Comparison of ENCODE assay signal across 10 cellular contexts in genomic region chr17:19064378-19064777, GRCh38. TPM values are rescaled to one million over a fixed set of nuclear protein-coding genes. Genes with fewer than 3 reads are reported as not detected.
A peak's percentile ranks its signal among the peaks of the same experiment; 100 is the strongest.
DNase-seq lines count a peak whose midpoint lies in the region; ATAC-seq, FAIRE-seq and TF ChIP-seq lines count a peak whose summit lies in the region.
"Not testable (repeated sequence)": the region's sequence is repeated elsewhere in the genome, so short reads cannot be mapped to it uniquely, and the experiment has no call there.
"Had no signal": no experiment of that assay in that cellular context is flagged by ENCODE, and none has a peak within 500 bp of the region (broad histone marks: within the 10 kb centered on the region; RNA-seq: fewer than 3 reads in every experiment).

No MANE protein-coding gene starts in this region.

- FAIRE-seq in K562 (lab: Jason Lieb, UNC) = not testable (repeated sequence)

- H3K9me3 Mint-ChIP-seq in naive thymus-derived CD4-positive, alpha-beta T cell = not testable (repeated sequence)

- not testable (repeated sequence) for H4K20me1 ChIP-seq in K562 (replicated peaks; ENCODE audit: control insufficient read depth, insufficient read depth, low read length)

- TF ChIP-seq EP300 in K562 (IDR thresholded peaks at IDR 0.05; ENCODE audit: low read length) = not testable (repeated sequence)

- not testable (repeated sequence) for H3K9me3 ChIP-seq in T-helper 17 cell (ENCODE audit: control insufficient read depth, low read length, poor library complexity, severe bottlenecking); K562 (replicated peaks; ENCODE audit: control insufficient read depth, insufficient read depth, low read depth, low read length); naive thymus-derived CD4-positive, alpha-beta T cell (ENCODE audit: control insufficient read depth in 2 of 3, low read length in 3 of 3)

- CTCF ChIA-PET in K562 (lab: Yijun Ruan, JAX; ENCODE audit: low intra/inter-chr PET ratio); naive thymus-derived CD4-positive, alpha-beta T cell (lab: Charles Lee): not testable (repeated sequence)

- WGBS in K562 (ENCODE audit: insufficient coverage, low coverage, missing lambda C conversion rate) = no CpG with 5 or more reads among the region's 17 CpGs

- H3K27ac Mint-ChIP-seq in T-helper 17 cell = not testable (repeated sequence)
- H3K27ac Mint-ChIP-seq in naive thymus-derived CD4-positive, alpha-beta T cell = peak overlapping the region in 1 of 9 donors; percentile 60

- not testable (repeated sequence) for TF ChIP-seq RAD21 in K562 (CRISPR knock-in tag; conservative IDR thresholded peaks at IDR 0.05 in 1 of 2, IDR thresholded peaks at IDR 0.05 in 1 of 2)

- BruUV-seq in K562 (replicated peaks; lab: Mats Ljungman, UMichigan) = not testable (repeated sequence)

- H3K27ac ChIP-seq in K562 (ENCODE audit: extremely low read depth, low read depth, low read length); naive thymus-derived CD4-positive, alpha-beta T cell (ENCODE audit: low read depth, low read length): not testable (repeated sequence)

- H3K27me3 Mint-ChIP-seq in T-helper 17 cell; naive thymus-derived CD4-positive, alpha-beta T cell: not testable (repeated sequence)

- H3K36me3 Mint-ChIP-seq in T-helper 17 cell (ENCODE audit: low read depth); naive thymus-derived CD4-positive, alpha-beta T cell: not testable (repeated sequence)

- not testable (repeated sequence) for H3K79me2 ChIP-seq in K562 (ENCODE audit: control insufficient read depth, insufficient read depth, low read length)

- H3K9me1 ChIP-seq in K562 (ENCODE audit: control insufficient read depth, insufficient read depth, low read length) = not testable (repeated sequence)

- H3K9ac ChIP-seq in K562 (ENCODE audit: insufficient read depth in 1 of 2, low read depth in 2 of 2, low read length in 2 of 2) = not testable (repeated sequence)

- H3K4me1 Mint-ChIP-seq in T-helper 17 cell; naive thymus-derived CD4-positive, alpha-beta T cell: not testable (repeated sequence)

- H3K4me2 ChIP-seq in K562 (ENCODE audit: insufficient read depth, low read length) = not testable (repeated sequence)

- H2AFZ ChIP-seq in K562 (ENCODE audit: low read depth, low read length) = not testable (repeated sequence)

- DNase-seq in HK-2 (ENCODE audit: unreplicated experiment) (peak; percentile 21), cardiac septum (ENCODE audit: low spot score) (peak; percentile 31)
- not testable (repeated sequence) for DNase-seq in T-helper 17 cell; K562 (ENCODE audit: extremely low read depth in 1 of 4, low spot score in 3 of 4)
- peak; percentile 17 to 19 for DNase-seq in activated T-cell treated with anti-CD3 and anti-CD28 coated beads, Interleukin-2, amount 50 U/mL, for 48 hours
- peak in 1 of 9 donors; percentile 7 for DNase-seq in naive thymus-derived CD4-positive, alpha-beta T cell
- DNase-seq in stimulated activated CD4-positive, alpha-beta T cell treated with anti-CD3 and anti-CD28 coated beads, Interleukin-4, amount 100 ng/mL, for 1 hour = peak; percentile 4

- peak overlapping the region; percentile 39 for H3K4me3 Mint-ChIP-seq in T-helper 17 cell
- H3K4me3 Mint-ChIP-seq in naive thymus-derived CD4-positive, alpha-beta T cell = peak overlapping the region in 6 of 10 donors; percentile 34 to 55 (median 50)

- POLR2A ChIA-PET in K562 (lab: Yijun Ruan, JAX); naive thymus-derived CD4-positive, alpha-beta T cell (lab: Charles Lee): not testable (repeated sequence)

- H3K36me3 ChIP-seq in K562 (ENCODE audit: control insufficient read depth, insufficient read depth, low read length); naive thymus-derived CD4-positive, alpha-beta T cell (ENCODE audit: control insufficient read depth in 2 of 3, insufficient read depth in 3 of 3, low read length in 3 of 3): not testable (repeated sequence)

- not testable (repeated sequence) for TF ChIP-seq POLR2A in K562 (conservative IDR thresholded peaks at IDR 0.05)

- not testable (repeated sequence) for H3K4me1 ChIP-seq in K562 (replicated peaks in 1 of 2; ENCODE audit: control insufficient read depth in 2 of 2, insufficient read depth in 2 of 2, low read length in 2 of 2); naive thymus-derived CD4-positive, alpha-beta T cell (ENCODE audit: control insufficient read depth in 2 of 2, insufficient read depth in 2 of 2, low read length in 2 of 2)

- TF ChIP-seq CTCF in K562 (IDR thresholded peaks at IDR 0.05 in 2 of 3, conservative IDR thresholded peaks at IDR 0.05 in 1 of 3; ENCODE audit: insufficient read depth in 2 of 3, low read depth in 1 of 3, low read length in 3 of 3) = not testable (repeated sequence)

- not testable (repeated sequence) for H3K27me3 ChIP-seq in K562 (ENCODE audit: control insufficient read depth in 2 of 2, insufficient read depth in 2 of 2, low read length in 2 of 2); naive thymus-derived CD4-positive, alpha-beta T cell (ENCODE audit: control insufficient read depth in 2 of 2, insufficient read depth in 2 of 2, low read length in 2 of 2)

- not testable (repeated sequence) for ATAC-seq in T-helper 17 cell; K562; naive thymus-derived CD4-positive, alpha-beta T cell

- not testable (repeated sequence) for H3K4me3 ChIP-seq in K562; naive thymus-derived CD4-positive, alpha-beta T cell (ENCODE audit: low read length)

- in situ Hi-C loops in K562 (cut with MboI) = not testable (repeated sequence)

- intact Hi-C loops in K562 (cut with micrococcal nuclease); cardiac septum (cut with DNase I); naive thymus-derived CD4-positive, alpha-beta T cell (cut with micrococcal nuclease): not testable (repeated sequence)

RNA-seq across cellular contexts. Expression of gene GRAP, which starts 17.6 kb away (rescaled TPM):
- 10 to 100 TPM; 23.8 to 26.7 TPM for total RNA-seq in T-helper 17 cell
- total RNA-seq in K562 (2011; cell fraction: chromatin; rRNA removed; ENCODE audit: low replicate concordance) = not detected in 2 replicates
- 0.17 and 0.79 TPM in 2 replicates for total RNA-seq in K562 (2011; cell fraction: nucleolus; rRNA removed)
- total RNA-seq in K562 (2011; cell fraction: nucleoplasm; rRNA removed) = not detected in 2 replicates
- not detected in 2 replicates for total RNA-seq in K562 (2014; rRNA removed)
- not detected in 2 replicates for total RNA-seq in K562 (2014; rRNA removed; fragmentation: Illumina TruSeq; extraction: Trizol)
- 0.11 TPM in 1 of 2 replicates, not detected in the other for total RNA-seq in K562 (2015; rRNA removed; fragmentation: Illumina TruSeq; extraction: Trizol)
- total RNA-seq in K562 (2021) = 0.07 and 0.27 TPM in 2 replicates
- polyA plus RNA-seq in K562 (2011; rRNA removed) = 0.05 and 0.07 TPM in 2 replicates
- 0.04 and 0.07 TPM in 2 replicates for polyA plus RNA-seq in K562 (2011; cell fraction: cytosol; rRNA removed)
- 0.37 TPM in 1 of 2 replicates, not detected in the other for polyA plus RNA-seq in K562 (2011; cell fraction: nucleus; rRNA removed)
- polyA plus RNA-seq in K562 (2012) = 0.29 TPM in 1 of 2 replicates, not detected in the other
- polyA plus RNA-seq in K562 (2014; fragmentation: Illumina TruSeq; extraction: Trizol) = not detected in 2 replicates
- not detected for polyA plus RNA-seq in K562 (2014; fragmentation: Nextera tagmentation; extraction: Ambion mirVana)
- 0.41 TPM in 1 of 2 replicates, not detected in the other for polyA plus RNA-seq in K562 (2014; rRNA removed)
- not detected in 2 replicates for polyA minus RNA-seq in K562 (2011; rRNA and poly(A)+ RNA removed)
- not detected in 2 replicates for polyA minus RNA-seq in K562 (2011; cell fraction: cytosol; rRNA and poly(A)+ RNA removed)
- 0.27 TPM in 1 of 2 replicates, not detected in the other for polyA minus RNA-seq in K562 (2011; cell fraction: nucleus; rRNA and poly(A)+ RNA removed)
- 2.9 TPM for total RNA-seq in cardiac septum
- 10 to 100 TPM; 31.9 to 85.5 (median 45.6) TPM for total RNA-seq in naive thymus-derived CD4-positive, alpha-beta T cell
- polyA plus RNA-seq in naive thymus-derived CD4-positive, alpha-beta T cell = 100 to 1,000 TPM in 1 of 2 donors, 10 to 100 TPM in 1; 97.6 to 162 TPM
- total RNA-seq: mammary epithelial cell, myocyte, osteocyte had no signal
- polyA plus RNA-seq: mammary epithelial cell had no signal

RNA-seq across cellular contexts. Expression of gene FAM83G, which starts 59.8 kb away (rescaled TPM):
- total RNA-seq in T-helper 17 cell (1 to 10 TPM; 7.8 to 7.9 TPM), K562 (2014; rRNA removed) (7.6 and 12.9 TPM in 2 replicates), K562 (2014; rRNA removed; fragmentation: Illumina TruSeq; extraction: Trizol) (1.9 and 2.3 TPM in 2 replicates), K562 (2015; rRNA removed; fragmentation: Illumina TruSeq; extraction: Trizol) (4.2 and 5.6 TPM in 2 replicates), K562 (2021) (9.1 and 10.3 TPM in 2 replicates), cardiac septum (2.5 TPM)
- total RNA-seq in K562 (2011; cell fraction: chromatin; rRNA removed; ENCODE audit: low replicate concordance) = 8.8 and 26.9 TPM in 2 replicates
- 22.8 and 25.7 TPM in 2 replicates for total RNA-seq in K562 (2011; cell fraction: nucleolus; rRNA removed)
- total RNA-seq in K562 (2011; cell fraction: nucleoplasm; rRNA removed) = 11.5 and 13.5 TPM in 2 replicates
- polyA plus RNA-seq in K562 (2011; rRNA removed) (3.4 and 4.2 TPM in 2 replicates), K562 (2014; fragmentation: Illumina TruSeq; extraction: Trizol) (4.8 and 6.5 TPM in 2 replicates), K562 (2014; fragmentation: Nextera tagmentation; extraction: Ambion mirVana) (under 1 TPM in 1 of 2 experiments, not detected in 1; 0.04 TPM), K562 (2014; rRNA removed) (5.5 and 5.7 TPM in 2 replicates)
- 3.5 and 6.6 TPM in 2 replicates for polyA plus RNA-seq in K562 (2011; cell fraction: cytosol; rRNA removed)
- 9.7 and 20.5 TPM in 2 replicates for polyA plus RNA-seq in K562 (2011; cell fraction: nucleus; rRNA removed)
- polyA plus RNA-seq in K562 (2012) = 4.2 and 5.3 TPM in 2 replicates
- polyA minus RNA-seq in K562 (2011; rRNA and poly(A)+ RNA removed) = 3.2 and 4.8 TPM in 2 replicates
- polyA minus RNA-seq in K562 (2011; cell fraction: cytosol; rRNA and poly(A)+ RNA removed) = 5.2 and 5.4 TPM in 2 replicates
- 7.1 and 7.9 TPM in 2 replicates for polyA minus RNA-seq in K562 (2011; cell fraction: nucleus; rRNA and poly(A)+ RNA removed)
- 1 to 10 TPM; 3.9 to 9.1 (median 6.9) TPM for total RNA-seq in naive thymus-derived CD4-positive, alpha-beta T cell
- polyA plus RNA-seq in naive thymus-derived CD4-positive, alpha-beta T cell = 1 to 10 TPM; 1.6 to 3.6 TPM
